Comparison of ENCODE assay signal across 19 cellular contexts in the genomic region with DNA sequence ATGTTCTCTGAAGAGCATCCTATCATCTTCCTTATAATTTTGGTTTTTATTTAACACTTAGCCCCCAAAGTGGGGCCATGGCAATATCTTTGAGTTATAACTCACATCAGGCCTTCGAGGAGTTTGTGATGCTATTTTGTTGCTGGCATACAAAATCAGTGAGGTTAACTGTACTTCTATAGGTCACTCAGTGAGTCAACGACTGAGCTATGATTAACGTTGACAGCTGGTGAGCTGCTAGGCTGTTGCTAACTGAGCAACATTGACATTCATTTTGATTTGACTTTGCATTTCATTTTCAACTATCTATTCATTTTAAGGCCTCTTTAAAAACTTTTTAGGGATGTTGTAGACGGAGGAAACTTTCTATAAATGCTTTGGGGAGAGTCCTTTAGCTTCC. TPM values are rescaled to one million over a fixed set of nuclear protein-coding genes. Genes with fewer than 3 reads are reported as not detected.
DNase-seq lines count a peak whose midpoint lies in the region; TF ChIP-seq lines count a peak whose summit lies in the region.
"Had no signal": no experiment of that assay in that cellular context is flagged by ENCODE, and none has a peak within 500 bp of the region (broad histone marks: within the 10 kb centered on the region; RNA-seq: fewer than 3 reads in every experiment).

No MANE protein-coding gene starts in this region.

- H3K27me3 ChIP-seq in osteoblast (ENCODE audit: insufficient read depth, low read length) = no peaks in the 10 kb centered on the region
- no peaks in the 10 kb centered on the region for H3K27me3 ChIP-seq in ovary
- H3K27me3 ChIP-seq: BLaER1, tibial nerve had no signal

- peak; percentile 21 for DNase-seq in HPDE6-E6E7 (ENCODE audit: extremely low spot score)
- peak; percentile 73 for DNase-seq in RKO (ENCODE audit: low spot score)
- peak; percentile 8 for DNase-seq in dermis blood vessel endothelial cell
- DNase-seq in osteoblast (ENCODE audit: insufficient read length, low spot score, missing footprints) = peak; percentile 35
- no peak for DNase-seq in Ammon's horn (ENCODE audit: low spot score)
- no peak for DNase-seq in GM19240 (ENCODE audit: insufficient read length, low spot score)
- DNase-seq in ovary = no peak
- DNase-seq: activated gamma-delta T cell treated with Interleukin-2 at 50 U/mL for 16 hours, DMS153, hippocampal formation, NCI-H1092 treated with DMSO at 0.1 percent for 48 hours, NCI-H774, RPMI8226, T-cell, WERI-Rb-1 had no signal

- H3K4me2 ChIP-seq in osteoblast (ENCODE audit: insufficient read depth, low read length) = no peak overlapping the region
- H3K4me2 ChIP-seq: BLaER1 had no signal

- H2AFZ ChIP-seq in osteoblast (ENCODE audit: low read length) = no peak overlapping the region

- 69 to 78% (median 73%) methylated on average over 4 of the region's 4 CpGs for WGBS in ovary, 3 donors

- H3K27ac ChIP-seq in osteoblast (ENCODE audit: low read depth, low read length) (peak overlapping the region; percentile 17), ovary (no peak overlapping the region)
- H3K27ac ChIP-seq: BLaER1, skin epidermis, tibial nerve, WERI-Rb-1 had no signal

- no peak for TF ChIP-seq POLR2A in ovary (IDR thresholded peaks at IDR 0.05)

- H3K79me2 ChIP-seq in osteoblast (ENCODE audit: insufficient read depth, low read length) = peaks cover 42% of the 10 kb centered on the region

- no peaks in the 10 kb centered on the region for H4K20me1 ChIP-seq in osteoblast (ENCODE audit: insufficient read depth, low read length)
- H4K20me1 ChIP-seq: BLaER1 had no signal

- TF ChIP-seq CTCF in osteoblast (IDR thresholded peaks at IDR 0.05; ENCODE audit: extremely low read depth, low read depth, low read length) (no peak), ovary (IDR thresholded peaks at IDR 0.05) (no peak)

- H3K9me3 ChIP-seq in osteoblast (ENCODE audit: low read depth, low read length) = no peaks in the 10 kb centered on the region
- no peaks in the 10 kb centered on the region for H3K9me3 ChIP-seq in ovary
- H3K9me3 ChIP-seq: tibial nerve had no signal

- no peaks in the 10 kb centered on the region for H3K36me3 ChIP-seq in osteoblast (ENCODE audit: insufficient read depth, low read length)
- H3K36me3 ChIP-seq in ovary = no peaks in the 10 kb centered on the region
- H3K36me3 ChIP-seq: tibial nerve had no signal

- H3K4me1 ChIP-seq in osteoblast (ENCODE audit: insufficient read depth, low read length) (peaks cover 18% of the 10 kb centered on the region), ovary (ENCODE audit: insufficient read depth) (peaks cover 2% of the 10 kb centered on the region)
- H3K4me1 ChIP-seq: BLaER1 had no signal

- H3K4me3 ChIP-seq in osteoblast (ENCODE audit: insufficient read depth, low read length) = no peak overlapping the region
- no peak overlapping the region for H3K4me3 ChIP-seq in ovary
- H3K4me3 ChIP-seq: BLaER1, skin epidermis, tibial nerve had no signal

- TF ChIP-seq EP300 in ovary (IDR thresholded peaks at IDR 0.05) = no peak

- intact Hi-C loops in ovary (cut with DNase I) = no loop called here

RNA-seq across cellular contexts. Expression of gene GPD2, which starts 50.0 kb away (rescaled TPM):
- total RNA-seq in dermis blood vessel endothelial cell (68.1 and 105 TPM in 2 replicates), osteoblast (53.0 and 59.7 TPM in 2 replicates), ovary (10 to 100 TPM; 22.2 to 61.7 (median 27.8) TPM)
- polyA plus RNA-seq in ovary = 10 to 100 TPM in 1 of 2 donors, 1 to 10 TPM in 1; 6.7 to 13.8 TPM
- total RNA-seq: HepG2 had no signal
- polyA plus RNA-seq: HepG2 had no signal

Comparison
In these comparisons a context has a peak if more than half of its experiments do, and no peak if none do; other contexts are left out.
1. DNase-seq: peak in HPDE6-E6E7 (single experiment), RKO (single experiment), dermis blood vessel endothelial cell (single experiment) and osteoblast (single experiment); none in Ammon's horn (single experiment), GM19240 (single experiment) and ovary (0 of 5).